12 cellular contexts compared by ENCODE assay signal in the genomic region with DNA sequence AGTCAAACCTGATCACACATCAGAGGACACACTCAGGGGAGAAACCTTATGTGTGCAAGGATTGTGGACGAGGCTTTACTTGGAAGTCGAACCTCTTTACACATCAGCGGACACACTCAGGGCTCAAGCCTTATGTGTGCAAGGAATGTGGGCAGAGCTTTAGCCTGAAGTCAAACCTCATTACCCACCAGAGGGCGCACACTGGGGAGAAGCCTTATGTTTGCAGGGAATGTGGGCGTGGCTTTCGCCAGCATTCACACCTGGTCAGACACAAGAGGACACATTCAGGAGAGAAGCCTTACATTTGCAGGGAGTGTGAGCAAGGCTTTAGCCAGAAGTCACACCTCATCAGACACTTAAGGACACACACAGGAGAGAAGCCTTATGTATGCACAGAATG. TPM values are rescaled to one million over a fixed set of nuclear protein-coding genes. Genes with fewer than 3 reads are reported as not detected.
A peak's percentile ranks its signal among the peaks of the same experiment; 100 is the strongest.
DNase-seq lines count a peak whose midpoint lies in the region; ATAC-seq, FAIRE-seq and TF ChIP-seq lines count a peak whose summit lies in the region.
"Had no signal": no experiment of that assay in that cellular context is flagged by ENCODE, and none has a peak within 500 bp of the region (broad histone marks: within the 10 kb centered on the region; RNA-seq: fewer than 3 reads in every experiment).

No MANE protein-coding gene starts in this region.

- H3K4me2 ChIP-seq in GM12878 (ENCODE audit: control insufficient read depth, insufficient read depth) = no peak overlapping the region

- H3K27me3 ChIP-seq in H7 (ENCODE audit: control insufficient read depth, insufficient read depth, low read length) = no peaks in the 10 kb centered on the region
- H3K27me3 ChIP-seq in GM12878 (replicated peaks in 1 of 2; ENCODE audit: control insufficient read depth in 2 of 2, insufficient read depth in 2 of 2, low read length in 1 of 2) = no peaks in the 10 kb centered on the region
- H3K27me3 ChIP-seq in liver (ENCODE audit: control insufficient read depth in 4 of 4, insufficient read depth in 4 of 4, low read length in 3 of 4) = no peaks in the 10 kb centered on the region
- H3K27me3 ChIP-seq: body of pancreas, ovary had no signal

- no peaks in the 10 kb centered on the region for H3K4me1 Mint-ChIP-seq in activated T-cell treated with anti-CD3 and anti-CD28 coated beads, Interleukin-2, amount 50 U/mL, for 4 hours (ENCODE audit: low read depth)

- TSS peak; percentile 56 for BruUV-seq in GM12878 (replicated peaks; lab: Mats Ljungman, UMichigan)

- no peak for FAIRE-seq in D721Med (lab: Jason Lieb, UNC)
- FAIRE-seq in GM12878 (lab: Jason Lieb, UNC) = no peak

- TF ChIP-seq RAD21 in GM12878 (IDR thresholded peaks at IDR 0.05; ENCODE audit: insufficient read depth, low read depth, low read length) (no peak), liver (IDR thresholded peaks at IDR 0.05) (no peak)

- POLR2A ChIA-PET in GM12878 (lab: Charles Lee) = no interaction called here

- no peak overlapping the region for H3K27ac ChIP-seq in GM12878 (ENCODE audit: control insufficient read depth, insufficient read depth)
- no peak overlapping the region for H3K27ac ChIP-seq in liver (ENCODE audit: low read depth in 1 of 2, low read length in 2 of 2)
- H3K27ac ChIP-seq: body of pancreas, ovary had no signal

- H3K27me3 Mint-ChIP-seq in activated T-cell treated with anti-CD3 and anti-CD28 coated beads, Interleukin-2, amount 50 U/mL, for 4 hours (ENCODE audit: low read depth) = no peaks in the 10 kb centered on the region

- no peak overlapping the region for H3K9ac ChIP-seq in GM12878 (ENCODE audit: control insufficient read depth, insufficient read depth, low read length)
- no peak overlapping the region for H3K9ac ChIP-seq in liver (ENCODE audit: low read depth in 1 of 2, low read length in 2 of 2)

- RAD21 ChIA-PET in GM12878 (lab: Charles Lee; ENCODE audit: unreplicated experiment) = no interaction called here

- ATAC-seq in GM12878 (no peak), HG02852 (IDR thresholded peaks at IDR 0.05; ENCODE audit: unreplicated experiment) (no peak)
- no peak for ATAC-seq in activated T-cell treated with anti-CD3 and anti-CD28 coated beads, Interleukin-2, amount 50 U/mL, for 4 hours
- ATAC-seq: body of pancreas, left lobe of liver had no signal

- intact Hi-C loops in GM12878 (cut with micrococcal nuclease; ENCODE audit: unreplicated experiment) = no loop called here

- no peak for TF ChIP-seq EP300 in GM12878 (IDR thresholded peaks at IDR 0.05; ENCODE audit: borderline replicate concordance in 1 of 2, control insufficient read depth in 1 of 2, low read depth in 2 of 2, low read length in 2 of 2)

- TF ChIP-seq POLR2A in GM12878 (IDR thresholded peaks at IDR 0.05; ENCODE audit: low read depth, low read length) = no peak

- H3K4me3 ChIP-seq in H7 (ENCODE audit: insufficient read depth, low read depth, low read length) (no peak overlapping the region), GM12878 (no peak overlapping the region), liver (ENCODE audit: low read depth in 1 of 3, low read length in 3 of 3) (peak overlapping the region in 2 of 3 donors; percentile 6 to 49)
- H3K4me3 ChIP-seq: body of pancreas, ovary had no signal

- H3K9me3 ChIP-seq in GM12878 (replicated peaks; ENCODE audit: control insufficient read depth, insufficient read depth, low read length) (peaks cover 27% of the 10 kb centered on the region), liver (ENCODE audit: control insufficient read depth in 4 of 4, low read length in 3 of 4) (peaks cover 6 to 36% (median 26%) of the 10 kb centered on the region in 4 donors)

- peaks cover 50% of the 10 kb centered on the region for H3K36me3 Mint-ChIP-seq in activated T-cell treated with anti-CD3 and anti-CD28 coated beads, Interleukin-2, amount 50 U/mL, for 4 hours (ENCODE audit: insufficient read depth)

- no peak overlapping the region for H2AFZ ChIP-seq in GM12878 (ENCODE audit: control insufficient read depth, low read depth, low read length)

- SMC1A ChIA-PET in GM12878 (lab: Charles Lee; ENCODE audit: uncharacterized antibody, unreplicated experiment) = no interaction called here

- H4K20me1 ChIP-seq in GM12878 (ENCODE audit: control insufficient read depth, insufficient read depth) = no peaks in the 10 kb centered on the region

- H3K36me3 ChIP-seq in H7 (replicated peaks; ENCODE audit: control insufficient read depth, insufficient read depth, low read length) (peaks cover 13% of the 10 kb centered on the region), GM12878 (ENCODE audit: control insufficient read depth in 2 of 2, insufficient read depth in 2 of 2, low read length in 1 of 2) (peaks cover 11 to 22% of the 10 kb centered on the region in 2 experiments), liver (ENCODE audit: control insufficient read depth in 4 of 4, insufficient read depth in 3 of 4, low read depth in 1 of 4, low read length in 3 of 4) (peaks cover 6 to 48% (median 36%) of the 10 kb centered on the region in 4 donors)
- H3K36me3 ChIP-seq: ovary had no signal

- H3K4me1 ChIP-seq in GM12878 (ENCODE audit: control insufficient read depth, insufficient read depth, low read length) (no peaks in the 10 kb centered on the region), liver (ENCODE audit: control insufficient read depth in 4 of 4, insufficient read depth in 4 of 4, low read length in 3 of 4) (no peaks in the 10 kb centered on the region)
- H3K4me1 ChIP-seq: body of pancreas had no signal

- 98% methylated on average over 6 of the region's 6 CpGs for WGBS in GM12878 (ENCODE audit: insufficient coverage, insufficient replicate concordance, low lambda C conversion rate, missing lambda C conversion rate)
- 98% methylated on average over 6 of the region's 6 CpGs for WGBS in liver

- peak; percentile 14 for TF ChIP-seq CTCF in D721Med (IDR thresholded peaks at IDR 0.05; ENCODE audit: insufficient read depth, missing control alignments)
- TF ChIP-seq CTCF in GM12878 (IDR thresholded peaks at IDR 0.05 in 2 of 3, conservative IDR thresholded peaks at IDR 0.05 in 1 of 3; ENCODE audit: control insufficient read depth in 2 of 3, extremely low read depth in 1 of 3, insufficient read depth in 1 of 3, low read depth in 3 of 3, low read length in 3 of 3) = no peak
- no peak for TF ChIP-seq CTCF in liver (IDR thresholded peaks at IDR 0.05; ENCODE audit: low read depth, low read length, missing input control)

- no peak overlapping the region for H3K4me3 Mint-ChIP-seq in activated T-cell treated with anti-CD3 and anti-CD28 coated beads, Interleukin-2, amount 50 U/mL, for 4 hours

- H3K9me3 Mint-ChIP-seq in activated T-cell treated with anti-CD3 and anti-CD28 coated beads, Interleukin-2, amount 50 U/mL, for 4 hours = peaks cover 43% of the 10 kb centered on the region

- H3K79me2 ChIP-seq in GM12878 (ENCODE audit: control insufficient read depth, insufficient read depth, low read length) = no peaks in the 10 kb centered on the region

- DNase-seq in D721Med (ENCODE audit: insufficient read length, low spot score) = no peak
- DNase-seq in H7 = peak; percentile 59
- no peak for DNase-seq in GM12878 (ENCODE audit: low read depth, low spot score)
- no peak for DNase-seq in globus pallidus (ENCODE audit: low spot score)
- no peak for DNase-seq in activated T-cell treated with anti-CD3 and anti-CD28 coated beads, Interleukin-2, amount 50 U/mL, for 4 hours
- DNase-seq: body of pancreas, DND-41, NCI-H524 treated with DMSO at 0.1 percent for 48 hours, ovary had no signal

- CTCF ChIA-PET in GM12878 (lab: Yijun Ruan, JAX) = no interaction called here

- in situ Hi-C loops in GM12878 (cut with MboI) = no loop called here

TF ChIP-seq in GM12878, 131 proteins besides CTCF, POLR2A, EP300 and RAD21 (continues in another document):
- TF ChIP-seq TARDBP (IDR thresholded peaks at IDR 0.05; ENCODE audit: borderline replicate concordance) = no peak
- TF ChIP-seq SUZ12 (IDR thresholded peaks at IDR 0.05; ENCODE audit: unreplicated experiment) = no peak

TF ChIP-seq in liver, 16 proteins besides CTCF, POLR2A, EP300 and RAD21:
- TF ChIP-seq HNF4G (IDR thresholded peaks at IDR 0.05) (no peak), FOXA2 (IDR thresholded peaks at IDR 0.05) (no peak), HNF4A (conservative IDR thresholded peaks at IDR 0.05) (no peak), JUND (IDR thresholded peaks at IDR 0.05) (no peak), NR2F2 (IDR thresholded peaks at IDR 0.05) (no peak)
- TF ChIP-seq, protein P1, sequence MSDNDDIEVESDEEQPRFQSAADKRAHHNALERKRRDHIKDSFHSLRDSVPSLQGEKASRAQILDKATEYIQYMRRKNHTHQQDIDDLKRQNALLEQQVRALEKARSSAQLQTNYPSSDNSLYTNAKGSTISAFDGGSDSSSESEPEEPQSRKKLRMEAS (IDR thresholded peaks at IDR 0.05) = no peak

RNA-seq across cellular contexts. Expression of a gene that starts 8.2 kb away (rescaled TPM):
- 1.8 and 4.8 TPM in 2 replicates for total RNA-seq in H7 (2014; rRNA removed; shearing (Covaris generic))
- total RNA-seq in GM12878 (2013; cell fraction: nucleolus; rRNA removed) = 26.2 and 28.3 TPM in 2 replicates
- total RNA-seq in GM12878 (2014; rRNA removed) (3.7 and 5.3 TPM in 2 replicates), GM12878 (2014; rRNA removed; fragmentation: Illumina TruSeq; extraction: Trizol) (4.9 and 5.5 TPM in 2 replicates), GM12878 (2021) (3.6 and 3.9 TPM in 2 replicates), liver (1 to 10 TPM; 2.7 to 4.2 TPM)
- polyA plus RNA-seq in GM12878 (2011; ENCODE audit: low read depth) = 1.9 TPM
- polyA plus RNA-seq in GM12878 (2011; rRNA removed) (5.0 and 8.3 TPM in 2 replicates), GM12878 (2014; fragmentation: Illumina TruSeq; extraction: Trizol) (5.6 and 6.4 TPM in 2 replicates), GM12878 (2014; fragmentation: Nextera tagmentation; extraction: Ambion mirVana) (1 to 10 TPM; 2.0 to 2.2 TPM), GM12878 (2014; rRNA removed) (3.1 and 4.2 TPM in 2 replicates), GM12878 (2016; fragmentation: Nextera tagmentation; extraction: Ambion mirVana) (1 to 10 TPM; 2.7 to 2.9 TPM), liver (1 to 10 TPM in 1 of 2 donors, under 1 TPM in 1; 0.79 to 1.4 TPM)
- 3.4 and 3.6 TPM in 2 replicates for polyA plus RNA-seq in GM12878 (2011; cell fraction: cytosol; rRNA removed)
- polyA plus RNA-seq in GM12878 (2011; cell fraction: nucleus; rRNA removed) = 3.3 and 3.5 TPM in 2 replicates
- 2.3 and 3.1 TPM in 2 replicates for polyA plus RNA-seq in GM12878 (2012)
- polyA minus RNA-seq in GM12878 (2011; rRNA and poly(A)+ RNA removed) = 4.7 and 4.9 TPM in 2 replicates
- 3.3 and 5.1 TPM in 2 replicates for polyA minus RNA-seq in GM12878 (2011; cell fraction: cytosol; rRNA and poly(A)+ RNA removed)
- 4.1 and 6.9 TPM in 2 replicates for polyA minus RNA-seq in GM12878 (2011; cell fraction: nucleus; rRNA and poly(A)+ RNA removed)
- 1 to 10 TPM; 3.7 to 4.5 (median 3.8) TPM for total RNA-seq in activated T-cell treated with anti-CD3 and anti-CD28 coated beads, Interleukin-2, amount 50 U/mL, for 4 hours

Comparison
In these comparisons a context has a peak if more than half of its experiments do, and no peak if none do; other contexts are left out.
1. H3K4me3 ChIP-seq: peak in liver (2 of 3); none in H7 (single experiment) and GM12878 (single experiment).